ENCODE assay signal across 21 cellular contexts in genomic region chr13:34412817-34413365, GRCh38.
A peak's percentile ranks its signal among the peaks of the same experiment; 100 is the strongest.
DNase-seq lines count a peak whose midpoint lies in the region; ATAC-seq, FAIRE-seq and TF ChIP-seq lines count a peak whose summit lies in the region.
"Had no signal": no experiment of that assay in that cellular context is flagged by ENCODE, and none has a peak within 500 bp of the region (broad histone marks: within the 10 kb centered on the region; RNA-seq: fewer than 3 reads in every experiment).

No MANE protein-coding gene starts in this region.

- H4K20me1 ChIP-seq in mammary epithelial cell (ENCODE audit: insufficient read depth, low read length) (no peaks in the 10 kb centered on the region), keratinocyte (ENCODE audit: control insufficient read depth, extremely low read depth, insufficient read depth, low read length) (no peaks in the 10 kb centered on the region), neural progenitor cell (ENCODE audit: low read depth) (no peaks in the 10 kb centered on the region)

- no TSS peak for BruUV-seq in mammary epithelial cell (replicated peaks; lab: Mats Ljungman, UMichigan)

- CTCF ChIA-PET in mammary epithelial cell (lab: Charles Lee; ENCODE audit: low non-redundant PET), result no interaction called here

- H3K4me1 ChIP-seq in mammary epithelial cell (ENCODE audit: insufficient read depth, low read length) (peaks cover 19% of the 10 kb centered on the region), keratinocyte (ENCODE audit: control insufficient read depth, extremely low read depth, insufficient read depth, low read length) (peaks cover 11% of the 10 kb centered on the region), neural progenitor cell (no peaks in the 10 kb centered on the region)
- H3K4me1 ChIP-seq: testis had no signal

- H3K27me3 ChIP-seq in mammary epithelial cell (ENCODE audit: insufficient read depth, low read length) (no peaks in the 10 kb centered on the region), keratinocyte (ENCODE audit: control insufficient read depth, extremely low read depth, insufficient read depth, low read length) (no peaks in the 10 kb centered on the region), neural progenitor cell (no peaks in the 10 kb centered on the region)
- H3K27me3 ChIP-seq: sigmoid colon, testis had no signal

- peaks cover 2% of the 10 kb centered on the region for H3K4me1 Mint-ChIP-seq in neural progenitor cell
- H3K4me1 Mint-ChIP-seq: activated CD8-positive, alpha-beta memory T cell treated with anti-CD3 and anti-CD28 coated beads, Interleukin-2, amount 10 ng/mL, durations not matched to agents 7 days and 5 days had no signal

- intact Hi-C loops in mammary epithelial cell (cut with micrococcal nuclease), result no loop called here

- 100% methylated on average over 2 of the region's 2 CpGs for WGBS in mammary epithelial cell (ENCODE audit: low coverage, missing lambda C conversion rate)

- FAIRE-seq in keratinocyte (lab: Jason Lieb, UNC), result no peak
- FAIRE-seq: HTR-8/SVneo had no signal

- H3K27me3 Mint-ChIP-seq in neural progenitor cell (ENCODE audit: insufficient read depth, low read depth), result peaks cover 2% of the 10 kb centered on the region
- H3K27me3 Mint-ChIP-seq: activated CD8-positive, alpha-beta memory T cell treated with anti-CD3 and anti-CD28 coated beads, Interleukin-2, amount 10 ng/mL, durations not matched to agents 7 days and 5 days had no signal

- DNase-seq in GM04504 (ENCODE audit: low read depth), result peak; percentile 14
- DNase-seq in MV-4-11 (lab: John Stamatoyannopoulos, UW), result peak; percentile 12
- DNase-seq in mammary epithelial cell, result peak; percentile 74
- DNase-seq in keratinocyte (ENCODE audit: low read depth, low spot score), result no peak
- DNase-seq in NCI-H128 (lab: John Stamatoyannopoulos, UW; ENCODE audit: unreplicated experiment), result no peak
- DNase-seq in mesenteric fat pad (ENCODE audit: low spot score), result no peak
- no peak for DNase-seq in neural progenitor cell (ENCODE audit: low spot score)
- DNase-seq: activated CD4-positive, alpha-beta T cell treated with anti-CD3 and anti-CD28 coated beads for 1 hour; activated CD8-positive, alpha-beta memory T cell treated with anti-CD3 and anti-CD28 coated beads, Interleukin-2, amount 10 ng/mL, durations not matched to agents 7 days and 5 days; activated gamma-delta T cell; aorta; GF-D8; H7; hippocampal formation; sigmoid colon; stimulated activated CD8-positive, alpha-beta memory T cell treated with anti-CD3 and anti-CD28 coated beads, Interleukin-4, amount 100 ng/mL, for 48 hours; testis had no signal

- H3K4me2 ChIP-seq in mammary epithelial cell (ENCODE audit: insufficient read depth, low read depth, low read length), result no peak overlapping the region
- H3K4me2 ChIP-seq in keratinocyte (ENCODE audit: control insufficient read depth, extremely low read depth, insufficient read depth, low read depth, low read length), result no peak overlapping the region
- H3K4me2 ChIP-seq in neural progenitor cell, result no peak overlapping the region

- dilution Hi-C loops in mammary epithelial cell (cut with HindIII; ENCODE audit: low sequenced_read_pairs), result loop anchor here (10.0 kb wide), 1 partner anchor 52 kb away; no protein-coding TSS in a partner anchor
- dilution Hi-C loops in keratinocyte (cut with MboI; ENCODE audit: extremely low pct_ligation_motif_present, low sequenced_read_pairs), result no loop called here

- TF ChIP-seq CTCF in mammary epithelial cell (conservative IDR thresholded peaks at IDR 0.05 in 1 of 2, IDR thresholded peaks at IDR 0.05 in 1 of 2; ENCODE audit: extremely low read depth in 1 of 2, insufficient read depth in 1 of 2, low read depth in 1 of 2, low read length in 2 of 2) (no peak), keratinocyte (optimal IDR thresholded peaks at IDR 0.05 in 1 of 3, IDR thresholded peaks at IDR 0.05 in 1 of 3, conservative IDR thresholded peaks at IDR 0.05 in 1 of 3; ENCODE audit: extremely low read depth in 1 of 3, insufficient read depth in 2 of 3, low read length in 3 of 3) (no peak), neural progenitor cell (IDR thresholded peaks at IDR 0.05) (no peak)

- no peak overlapping the region for H3K4me3 ChIP-seq in mammary epithelial cell (replicated peaks in 1 of 3; ENCODE audit: insufficient read depth in 1 of 3, low read depth in 2 of 3, low read length in 3 of 3)
- H3K4me3 ChIP-seq in keratinocyte (ENCODE audit: control insufficient read depth in 2 of 3, extremely low read depth in 1 of 3, insufficient read depth in 2 of 3, low read depth in 1 of 3, low read length in 3 of 3), result no peak overlapping the region
- no peak overlapping the region for H3K4me3 ChIP-seq in neural progenitor cell
- H3K4me3 ChIP-seq: sigmoid colon, testis had no signal

- H3K27ac Mint-ChIP-seq in neural progenitor cell, result no peak overlapping the region
- H3K27ac Mint-ChIP-seq: activated CD8-positive, alpha-beta memory T cell treated with anti-CD3 and anti-CD28 coated beads, Interleukin-2, amount 10 ng/mL, durations not matched to agents 7 days and 5 days had no signal

- no peaks in the 10 kb centered on the region for H3F3A ChIP-seq in neural progenitor cell (ENCODE audit: low read depth)

- no peak overlapping the region for H3K4me3 Mint-ChIP-seq in neural progenitor cell
- H3K4me3 Mint-ChIP-seq: activated CD8-positive, alpha-beta memory T cell treated with anti-CD3 and anti-CD28 coated beads, Interleukin-2, amount 10 ng/mL, durations not matched to agents 7 days and 5 days had no signal

- H3K9me3 ChIP-seq in mammary epithelial cell (replicated peaks; ENCODE audit: insufficient read depth, low read length) (no peaks in the 10 kb centered on the region), keratinocyte (ENCODE audit: control insufficient read depth, low read depth, low read length) (no peaks in the 10 kb centered on the region), neural progenitor cell (ENCODE audit: low read depth) (no peaks in the 10 kb centered on the region)
- H3K9me3 ChIP-seq: sigmoid colon, testis had no signal

- no peaks in the 10 kb centered on the region for H3K79me2 ChIP-seq in mammary epithelial cell (ENCODE audit: insufficient read depth, low read length)
- no peaks in the 10 kb centered on the region for H3K79me2 ChIP-seq in keratinocyte (ENCODE audit: control insufficient read depth, insufficient read depth, low read length)
- no peaks in the 10 kb centered on the region for H3K79me2 ChIP-seq in neural progenitor cell (ENCODE audit: low read depth)

- ATAC-seq in HG02938 (IDR thresholded peaks at IDR 0.05; ENCODE audit: unreplicated experiment), result no peak
- ATAC-seq: activated CD8-positive, alpha-beta memory T cell treated with anti-CD3 and anti-CD28 coated beads, Interleukin-2, amount 10 ng/mL, durations not matched to agents 7 days and 5 days; left lobe of liver; Right ventricle myocardium inferior had no signal

- no peaks in the 10 kb centered on the region for H3K9me3 Mint-ChIP-seq in neural progenitor cell

- H3K9ac ChIP-seq in mammary epithelial cell (ENCODE audit: insufficient read depth, low read length) (no peak overlapping the region), keratinocyte (ENCODE audit: control insufficient read depth, extremely low read depth, insufficient read depth, low read length) (no peak overlapping the region), neural progenitor cell (no peak overlapping the region)

- H2AFZ ChIP-seq in mammary epithelial cell (ENCODE audit: low read depth, low read length), result peak overlapping the region; percentile 25
- H2AFZ ChIP-seq in keratinocyte (ENCODE audit: control insufficient read depth, low read length), result peak overlapping the region; percentile 21
- no peak overlapping the region for H2AFZ ChIP-seq in neural progenitor cell (replicated peaks)

- H3K36me3 ChIP-seq in mammary epithelial cell (ENCODE audit: insufficient read depth, low read length), result no peaks in the 10 kb centered on the region
- H3K36me3 ChIP-seq in keratinocyte (ENCODE audit: control insufficient read depth in 2 of 2, extremely low read depth in 1 of 2, insufficient read depth in 2 of 2, low read length in 2 of 2), result no peaks in the 10 kb centered on the region
- no peaks in the 10 kb centered on the region for H3K36me3 ChIP-seq in neural progenitor cell
- H3K36me3 ChIP-seq: sigmoid colon had no signal

- H3K9me1 ChIP-seq in keratinocyte (ENCODE audit: control insufficient read depth, extremely low read depth, insufficient read depth, low read length), result no peaks in the 10 kb centered on the region

- in situ Hi-C loops in mammary epithelial cell (cut with MboI; ENCODE audit: low sequenced_read_pairs in 2 of 2), result no loop called here

- no peaks in the 10 kb centered on the region for H3K36me3 Mint-ChIP-seq in neural progenitor cell
- H3K36me3 Mint-ChIP-seq: activated CD8-positive, alpha-beta memory T cell treated with anti-CD3 and anti-CD28 coated beads, Interleukin-2, amount 10 ng/mL, durations not matched to agents 7 days and 5 days had no signal

- no peak overlapping the region for H3K27ac ChIP-seq in mammary epithelial cell (ENCODE audit: insufficient read depth, low read depth, low read length)
- H3K27ac ChIP-seq in keratinocyte (ENCODE audit: control insufficient read depth, insufficient read depth, low read length), result no peak overlapping the region
- no peak overlapping the region for H3K27ac ChIP-seq in neural progenitor cell
- H3K27ac ChIP-seq: sigmoid colon, testis had no signal

Comparison
In these comparisons a context has a peak if more than half of its experiments do, and no peak if none do; other contexts are left out.
1. DNase-seq: peak in GM04504 (single experiment), MV-4-11 (single experiment) and mammary epithelial cell (single experiment); none in keratinocyte (single experiment), NCI-H128 (single experiment), mesenteric fat pad (single experiment) and neural progenitor cell (single experiment).